9 cellular contexts compared by ENCODE assay signal in the genomic region with DNA sequence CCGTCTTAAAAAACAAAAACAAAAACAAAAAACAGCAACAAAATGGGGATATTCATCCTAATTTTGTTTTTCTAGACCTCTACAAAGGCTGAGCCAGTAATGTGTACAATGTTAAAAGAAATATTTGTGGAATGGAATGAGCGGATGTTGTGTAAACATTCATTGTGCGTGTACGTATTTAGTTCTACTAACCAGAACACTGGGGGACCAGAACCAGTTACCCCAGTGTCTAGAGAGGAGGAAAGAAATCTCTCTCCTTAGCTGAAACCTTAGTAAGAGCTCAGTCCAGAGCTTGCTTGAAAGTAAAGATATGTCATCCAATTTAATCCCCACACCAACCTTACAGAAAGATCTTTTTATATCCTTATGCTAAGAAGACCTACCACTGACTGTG.
A peak's percentile ranks its signal among the peaks of the same experiment; 100 is the strongest.
DNase-seq lines count a peak whose midpoint lies in the region; ATAC-seq and TF ChIP-seq lines count a peak whose summit lies in the region.
"Had no signal": no experiment of that assay in that cellular context is flagged by ENCODE, and none has a peak within 500 bp of the region (broad histone marks: within the 10 kb centered on the region; RNA-seq: fewer than 3 reads in every experiment).

No MANE protein-coding gene starts in this region.

- H3K4me3 ChIP-seq in right atrium auricular region (no peak overlapping the region), cardiac fibroblast (replicated peaks in 1 of 2; ENCODE audit: low read depth in 2 of 2, low read length in 2 of 2) (no peak overlapping the region), vagina (no peak overlapping the region)
- no peak overlapping the region for H3K4me3 ChIP-seq in naive thymus-derived CD4-positive, alpha-beta T cell (ENCODE audit: low read length)

- CTCF ChIA-PET in naive thymus-derived CD4-positive, alpha-beta T cell (lab: Charles Lee): no interaction called here

- H3K27ac ChIP-seq in right atrium auricular region (peak overlapping the region; percentile 44 to 71), vagina (peak overlapping the region; percentile 49)
- no peak overlapping the region for H3K27ac ChIP-seq in naive thymus-derived CD4-positive, alpha-beta T cell (ENCODE audit: low read depth, low read length)

- peaks cover 0 to 22% of the 10 kb centered on the region in 2 donors for H3K4me1 ChIP-seq in right atrium auricular region
- H3K4me1 ChIP-seq in naive thymus-derived CD4-positive, alpha-beta T cell (ENCODE audit: control insufficient read depth in 2 of 2, insufficient read depth in 2 of 2, low read length in 2 of 2): peaks cover 4 to 6% of the 10 kb centered on the region in 2 donors
- peaks cover 27% of the 10 kb centered on the region for H3K4me1 ChIP-seq in vagina

- peaks cover 7 to 26% (median 15%) of the 10 kb centered on the region in 7 donors for H3K4me1 Mint-ChIP-seq in naive thymus-derived CD4-positive, alpha-beta T cell
- H3K4me1 Mint-ChIP-seq in stimulated activated naive CD8-positive, alpha-beta T cell treated with anti-CD3 and anti-CD28 coated beads, Interleukin-15, amount 100 ng/mL, for 72 hours: peaks cover 15% of the 10 kb centered on the region

- no peak for TF ChIP-seq POLR2A in vagina (IDR thresholded peaks at IDR 0.05)

- H3K36me3 Mint-ChIP-seq in naive thymus-derived CD4-positive, alpha-beta T cell: no peaks in the 10 kb centered on the region

- H3K36me3 ChIP-seq in right atrium auricular region (no peaks in the 10 kb centered on the region), vagina (no peaks in the 10 kb centered on the region)
- H3K36me3 ChIP-seq in naive thymus-derived CD4-positive, alpha-beta T cell (ENCODE audit: control insufficient read depth in 2 of 3, insufficient read depth in 3 of 3, low read length in 3 of 3): no peaks in the 10 kb centered on the region

- no peak for DNase-seq in right atrium auricular region (ENCODE audit: low spot score)
- DNase-seq in left ventricle myocardium superior: no peak
- peak; percentile 69 to 85 for DNase-seq in cardiac fibroblast (ENCODE audit: low read depth in 2 of 2)
- DNase-seq in naive thymus-derived CD4-positive, alpha-beta T cell: no peak
- DNase-seq in vagina (ENCODE audit: extremely low spot score in 2 of 2): no peak
- DNase-seq in GM03348 (ENCODE audit: low spot score): no peak
- no peak for DNase-seq in DMS79 (lab: John Stamatoyannopoulos, UW)
- no peak for DNase-seq in stimulated activated naive CD8-positive, alpha-beta T cell treated with anti-CD3 and anti-CD28 coated beads, Interleukin-15, amount 100 ng/mL, for 72 hours
- DNase-seq: NCI-H526 had no signal

- H3K4me3 Mint-ChIP-seq in naive thymus-derived CD4-positive, alpha-beta T cell: peak overlapping the region in 6 of 10 donors; percentile 1 to 46 (median 11)
- H3K4me3 Mint-ChIP-seq in stimulated activated naive CD8-positive, alpha-beta T cell treated with anti-CD3 and anti-CD28 coated beads, Interleukin-15, amount 100 ng/mL, for 72 hours: peak overlapping the region in 1 of 2 donors; percentile 23

- H3K27me3 Mint-ChIP-seq in naive thymus-derived CD4-positive, alpha-beta T cell: peaks cover 0 to 2% (median 0%) of the 10 kb centered on the region in 5 donors
- H3K27me3 Mint-ChIP-seq in stimulated activated naive CD8-positive, alpha-beta T cell treated with anti-CD3 and anti-CD28 coated beads, Interleukin-15, amount 100 ng/mL, for 72 hours: no peaks in the 10 kb centered on the region

- peaks cover 0 to 2% (median 0%) of the 10 kb centered on the region in 11 donors for H3K9me3 Mint-ChIP-seq in naive thymus-derived CD4-positive, alpha-beta T cell
- peaks cover 0 to 6% of the 10 kb centered on the region in 2 donors for H3K9me3 Mint-ChIP-seq in stimulated activated naive CD8-positive, alpha-beta T cell treated with anti-CD3 and anti-CD28 coated beads, Interleukin-15, amount 100 ng/mL, for 72 hours

- ATAC-seq in left ventricle myocardium superior: no peak
- no peak for ATAC-seq in naive thymus-derived CD4-positive, alpha-beta T cell
- ATAC-seq in stimulated activated naive CD8-positive, alpha-beta T cell treated with anti-CD3 and anti-CD28 coated beads, Interleukin-15, amount 100 ng/mL, for 72 hours: no peak

- intact Hi-C loops in left ventricle myocardium superior (cut with micrococcal nuclease) (no loop called here), vagina (cut with DNase I) (no loop called here)
- intact Hi-C loops in naive thymus-derived CD4-positive, alpha-beta T cell (cut with micrococcal nuclease): no loop called here

- no peaks in the 10 kb centered on the region for H3K27me3 ChIP-seq in right atrium auricular region
- H3K27me3 ChIP-seq in naive thymus-derived CD4-positive, alpha-beta T cell (ENCODE audit: control insufficient read depth in 2 of 2, insufficient read depth in 2 of 2, low read length in 2 of 2): no peaks in the 10 kb centered on the region
- H3K27me3 ChIP-seq in vagina: no peaks in the 10 kb centered on the region

- POLR2A ChIA-PET in naive thymus-derived CD4-positive, alpha-beta T cell (lab: Charles Lee): no interaction called here

- peak overlapping the region in 8 of 9 donors; percentile 1 to 80 (median 56) for H3K27ac Mint-ChIP-seq in naive thymus-derived CD4-positive, alpha-beta T cell
- peak overlapping the region in 1 of 2 donors; percentile 89 for H3K27ac Mint-ChIP-seq in stimulated activated naive CD8-positive, alpha-beta T cell treated with anti-CD3 and anti-CD28 coated beads, Interleukin-15, amount 100 ng/mL, for 72 hours

- H3K9me3 ChIP-seq in right atrium auricular region (no peaks in the 10 kb centered on the region), vagina (no peaks in the 10 kb centered on the region)
- H3K9me3 ChIP-seq in naive thymus-derived CD4-positive, alpha-beta T cell (ENCODE audit: control insufficient read depth in 2 of 3, low read length in 3 of 3): no peaks in the 10 kb centered on the region

- TF ChIP-seq CTCF in right atrium auricular region (IDR thresholded peaks at IDR 0.05): no peak
- TF ChIP-seq CTCF in cardiac fibroblast (IDR thresholded peaks at IDR 0.05; ENCODE audit: low read depth, low read length): no peak
- TF ChIP-seq CTCF in vagina (IDR thresholded peaks at IDR 0.05): no peak

Comparison
In these comparisons a context has a peak if more than half of its experiments do, and no peak if none do; other contexts are left out.
1. DNase-seq: peak in cardiac fibroblast (2 of 2); none in right atrium auricular region (single experiment), left ventricle myocardium superior (single experiment), naive thymus-derived CD4-positive, alpha-beta T cell (0 of 9), vagina (0 of 2), GM03348 (single experiment), DMS79 (single experiment) and stimulated activated naive CD8-positive, alpha-beta T cell treated with anti-CD3 and anti-CD28 coated beads, Interleukin-15, amount 100 ng/mL, for 72 hours (0 of 2).